ENCODE assay signal across 3 cellular contexts in genomic region chr13:97279079-97279411, GRCh38.
TF ChIP-seq lines count a peak whose summit lies in the region.

No MANE protein-coding gene starts in this region.

TF ChIP-seq in HCT116, 20 proteins besides CTCF, POLR2A, EP300 and RAD21:
- TF ChIP-seq SIN3A (IDR thresholded peaks at IDR 0.05; ENCODE audit: low read depth) (no peak), CEBPB (IDR thresholded peaks at IDR 0.05; ENCODE audit: low read depth) (no peak)
- TF ChIP-seq, protein P1, sequence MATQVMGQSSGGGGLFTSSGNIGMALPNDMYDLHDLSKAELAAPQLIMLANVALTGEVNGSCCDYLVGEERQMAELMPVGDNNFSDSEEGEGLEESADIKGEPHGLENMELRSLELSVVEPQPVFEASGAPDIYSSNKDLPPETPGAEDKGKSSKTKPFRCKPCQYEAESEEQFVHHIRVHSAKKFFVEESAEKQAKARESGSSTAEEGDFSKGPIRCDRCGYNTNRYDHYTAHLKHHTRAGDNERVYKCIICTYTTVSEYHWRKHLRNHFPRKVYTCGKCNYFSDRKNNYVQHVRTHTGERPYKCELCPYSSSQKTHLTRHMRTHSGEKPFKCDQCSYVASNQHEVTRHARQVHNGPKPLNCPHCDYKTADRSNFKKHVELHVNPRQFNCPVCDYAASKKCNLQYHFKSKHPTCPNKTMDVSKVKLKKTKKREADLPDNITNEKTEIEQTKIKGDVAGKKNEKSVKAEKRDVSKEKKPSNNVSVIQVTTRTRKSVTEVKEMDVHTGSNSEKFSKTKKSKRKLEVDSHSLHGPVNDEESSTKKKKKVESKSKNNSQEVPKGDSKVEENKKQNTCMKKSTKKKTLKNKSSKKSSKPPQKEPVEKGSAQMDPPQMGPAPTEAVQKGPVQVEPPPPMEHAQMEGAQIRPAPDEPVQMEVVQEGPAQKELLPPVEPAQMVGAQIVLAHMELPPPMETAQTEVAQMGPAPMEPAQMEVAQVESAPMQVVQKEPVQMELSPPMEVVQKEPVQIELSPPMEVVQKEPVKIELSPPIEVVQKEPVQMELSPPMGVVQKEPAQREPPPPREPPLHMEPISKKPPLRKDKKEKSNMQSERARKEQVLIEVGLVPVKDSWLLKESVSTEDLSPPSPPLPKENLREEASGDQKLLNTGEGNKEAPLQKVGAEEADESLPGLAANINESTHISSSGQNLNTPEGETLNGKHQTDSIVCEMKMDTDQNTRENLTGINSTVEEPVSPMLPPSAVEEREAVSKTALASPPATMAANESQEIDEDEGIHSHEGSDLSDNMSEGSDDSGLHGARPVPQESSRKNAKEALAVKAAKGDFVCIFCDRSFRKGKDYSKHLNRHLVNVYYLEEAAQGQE (IDR thresholded peaks at IDR 0.05; ENCODE audit: low read depth), result no peak

TF ChIP-seq in endothelial cell of umbilical vein, 7 proteins besides CTCF, POLR2A, EP300 and RAD21:
- TF ChIP-seq MAX (IDR thresholded peaks at IDR 0.05; ENCODE audit: insufficient read depth, insufficient read length), result no peak
- TF ChIP-seq MYC (IDR thresholded peaks at IDR 0.05; ENCODE audit: low read depth, low read length), result no peak
TF ChIP-seq in endothelial cell of umbilical vein: peak in this region for 0.

TF ChIP-seq in HepG2, 621 proteins besides CTCF, POLR2A, EP300 and RAD21:
- no peak for TF ChIP-seq KLF6 (CRISPR knock-in tag; IDR thresholded peaks at IDR 0.05)
- TF ChIP-seq AGO1 (IDR thresholded peaks at IDR 0.05; ENCODE audit: low read depth, low read length, poor library complexity, severe bottlenecking), result no peak
- TF ChIP-seq PRDM15 (CRISPR knock-in tag; IDR thresholded peaks at IDR 0.05), result no peak
- TF ChIP-seq RBFOX2 (IDR thresholded peaks at IDR 0.05; ENCODE audit: low read depth, low read length), result no peak
- TF ChIP-seq ZNF616 (CRISPR knock-in tag; IDR thresholded peaks at IDR 0.05; ENCODE audit: low read depth), result no peak
- TF ChIP-seq ZBTB21 (CRISPR knock-in tag; IDR thresholded peaks at IDR 0.05), result no peak
- TF ChIP-seq AGO2 (optimal IDR thresholded peaks at IDR 0.05; ENCODE audit: low read depth, low read length), result no peak
- no peak for TF ChIP-seq SP4 (CRISPR knock-in tag; IDR thresholded peaks at IDR 0.05)
